In genomic region chr1:113505357-113505756, GRCh38 we compare ENCODE assay signal across 36 cellular contexts.
"Had no signal": no experiment of that assay in that cellular context is flagged by ENCODE, and none has a peak within 500 bp of the region (broad histone marks: within the 10 kb centered on the region; RNA-seq: fewer than 3 reads in every experiment).

No MANE protein-coding gene starts in this region.

- DNase-seq: Karpas-422, Kasumi-1, MG63, MM.1S, MV-4-11, NCI-H1048, NCI-H1092, NCI-H1092 treated with DMSO at 0.1 percent for 48 hours, NCI-H1105, NCI-H1105 treated with DMSO at 0.1 percent for 48 hours, NCI-H1417, NCI-H1417 treated with DMSO at 0.1 percent for 48 hours, NCI-H1436, NCI-H1436 treated with DMSO at 0.1 percent for 48 hours, NCI-H146, NCI-H1694, NCI-H1694 treated with DMSO at 0.1 percent for 48 hours, NCI-H187, NCI-H187 treated with DMSO at 0.1 percent for 48 hours, NCI-H1930, NCI-H2029, NCI-H2029 treated with DMSO at 0.1 percent for 48 hours, NCI-H2081, NCI-H2107, NCI-H2171, NCI-H2171 treated with DMSO at 0.1 percent for 48 hours, NCI-H2227 treated with DMSO at 0.1 percent for 48 hours, NCI-H226, NCI-H345, NCI-H446, NCI-H446 treated with DMSO at 0.1 percent for 48 hours, NCI-H510A, NCI-H510A treated with DMSO at 0.1 percent for 48 hours, NCI-H524, NCI-H524 treated with DMSO at 0.1 percent for 48 hours, NCI-H526 had no signal

- H3K4me3 ChIP-seq: MG63 had no signal

- H3K36me3 ChIP-seq: MG63 had no signal

- H3K27me3 ChIP-seq: MG63 had no signal
